ENCODE assay signal across 14 cellular contexts in genomic region chr12:57620245-57620935, GRCh38. TPM values are rescaled to one million over a fixed set of nuclear protein-coding genes. Genes with fewer than 3 reads are reported as not detected.
DNase-seq lines count a peak whose midpoint lies in the region; ATAC-seq and TF ChIP-seq lines count a peak whose summit lies in the region.
"Had no signal": no experiment of that assay in that cellular context is flagged by ENCODE, and none has a peak within 500 bp of the region (broad histone marks: within the 10 kb centered on the region; RNA-seq: fewer than 3 reads in every experiment).

No MANE protein-coding gene starts in this region.

- H3K9me3 ChIP-seq in CD4-positive, CD25-positive, alpha-beta regulatory T cell (ENCODE audit: control insufficient read depth in 2 of 2, low read length in 2 of 2): no peaks in the 10 kb centered on the region
- H3K9me3 ChIP-seq: esophagus muscularis mucosa, transverse colon had no signal

- H3K27me3 Mint-ChIP-seq in CD4-positive, CD25-positive, alpha-beta regulatory T cell: peaks cover 99% of the 10 kb centered on the region
- H3K27me3 Mint-ChIP-seq in activated naive CD8-positive, alpha-beta T cell: peaks cover 62% of the 10 kb centered on the region
- H3K27me3 Mint-ChIP-seq in mesothelial cell of epicardium (ENCODE audit: low read depth): peaks cover 99% of the 10 kb centered on the region

- H3K27ac ChIP-seq in CD4-positive, CD25-positive, alpha-beta regulatory T cell (ENCODE audit: insufficient read depth, low read length, poor library complexity, severe bottlenecking): no peak overlapping the region
- H3K27ac ChIP-seq: esophagus muscularis mucosa, skin epidermis, transverse colon had no signal

- in situ Hi-C loops in GM13976 (cut with MboI; ENCODE audit: low sequenced_read_pairs, unreplicated experiment): no loop called here

- H3K36me3 Mint-ChIP-seq in CD4-positive, CD25-positive, alpha-beta regulatory T cell: no peaks in the 10 kb centered on the region
- H3K36me3 Mint-ChIP-seq in activated naive CD8-positive, alpha-beta T cell: peaks cover 3% of the 10 kb centered on the region
- H3K36me3 Mint-ChIP-seq in mesothelial cell of epicardium: peaks cover 38% of the 10 kb centered on the region

- ATAC-seq in CD4-positive, CD25-positive, alpha-beta regulatory T cell (ENCODE audit: low read depth in 2 of 2): no peak
- no peak for ATAC-seq in HG03108 (IDR thresholded peaks at IDR 0.05; ENCODE audit: unreplicated experiment)
- no peak for ATAC-seq in HG02623 (IDR thresholded peaks at IDR 0.05; ENCODE audit: unreplicated experiment)

- no peak for DNase-seq in CD4-positive, CD25-positive, alpha-beta regulatory T cell
- DNase-seq in D341Med (ENCODE audit: low spot score) (peak; percentile 43), mesothelial cell of epicardium (ENCODE audit: low spot score in 2 of 2, unreplicated experiment in 2 of 2) (no peak), cerebellar cortex (ENCODE audit: low spot score) (no peak), GM13976 (ENCODE audit: low spot score) (no peak)
- DNase-seq: caudate nucleus, NCI-H1436, NCI-H524 treated with DMSO at 0.1 percent for 48 hours, transverse colon had no signal

- no peak overlapping the region for H3K27ac Mint-ChIP-seq in CD4-positive, CD25-positive, alpha-beta regulatory T cell
- H3K27ac Mint-ChIP-seq in activated naive CD8-positive, alpha-beta T cell: no peak overlapping the region
- no peak overlapping the region for H3K27ac Mint-ChIP-seq in mesothelial cell of epicardium

- peaks cover 0 to 34% (median 22%) of the 10 kb centered on the region in 4 donors for H3K4me1 Mint-ChIP-seq in CD4-positive, CD25-positive, alpha-beta regulatory T cell
- peaks cover 23% of the 10 kb centered on the region for H3K4me1 Mint-ChIP-seq in activated naive CD8-positive, alpha-beta T cell (ENCODE audit: low read depth)
- peaks cover 14% of the 10 kb centered on the region for H3K4me1 Mint-ChIP-seq in mesothelial cell of epicardium

- no peak for TF ChIP-seq CTCF in mesothelial cell of epicardium (IDR thresholded peaks at IDR 0.05; ENCODE audit: unreplicated experiment)
- no peak for TF ChIP-seq CTCF in GM13976 (IDR thresholded peaks at IDR 0.05; ENCODE audit: borderline replicate concordance, control extremely low read depth, extremely low read depth, insufficient read depth, missing control alignments)

- H3K27me3 ChIP-seq in CD4-positive, CD25-positive, alpha-beta regulatory T cell (ENCODE audit: control insufficient read depth, insufficient read depth, low read length): peaks cover 49% of the 10 kb centered on the region

- H3K4me1 ChIP-seq in CD4-positive, CD25-positive, alpha-beta regulatory T cell (ENCODE audit: control insufficient read depth, insufficient read depth, low read length, poor library complexity, severe bottlenecking): peaks cover 26% of the 10 kb centered on the region

- no peaks in the 10 kb centered on the region for H3K36me3 ChIP-seq in CD4-positive, CD25-positive, alpha-beta regulatory T cell (ENCODE audit: control insufficient read depth, insufficient read depth, low read length)
- H3K36me3 ChIP-seq: transverse colon had no signal

- peaks cover 0 to 6% (median 0%) of the 10 kb centered on the region in 7 donors for H3K9me3 Mint-ChIP-seq in CD4-positive, CD25-positive, alpha-beta regulatory T cell
- no peaks in the 10 kb centered on the region for H3K9me3 Mint-ChIP-seq in activated naive CD8-positive, alpha-beta T cell (ENCODE audit: low read depth)
- no peaks in the 10 kb centered on the region for H3K9me3 Mint-ChIP-seq in mesothelial cell of epicardium

- no peak overlapping the region for H3K4me3 ChIP-seq in CD4-positive, CD25-positive, alpha-beta regulatory T cell (ENCODE audit: low read depth, low read length)

- H3K4me3 Mint-ChIP-seq in CD4-positive, CD25-positive, alpha-beta regulatory T cell: peak overlapping the region; percentile 14 to 86 (median 70)
- peak overlapping the region; percentile 86 for H3K4me3 Mint-ChIP-seq in activated naive CD8-positive, alpha-beta T cell
- peak overlapping the region; percentile 65 for H3K4me3 Mint-ChIP-seq in mesothelial cell of epicardium

RNA-seq across cellular contexts. Expression of gene ARHGEF25, which starts 9.2 kb away (rescaled TPM):
- total RNA-seq in CD4-positive, CD25-positive, alpha-beta regulatory T cell: 0.64 TPM
- not detected for polyA plus RNA-seq in CD4-positive, CD25-positive, alpha-beta regulatory T cell
- 60.4 to 65.0 TPM (median 62.4 TPM) in 3 replicates for total RNA-seq in mesothelial cell of epicardium

RNA-seq across cellular contexts. Expression of gene B4GALNT1, which starts 12.6 kb away (rescaled TPM):
- total RNA-seq in CD4-positive, CD25-positive, alpha-beta regulatory T cell: not detected
- not detected for polyA plus RNA-seq in CD4-positive, CD25-positive, alpha-beta regulatory T cell
- total RNA-seq in mesothelial cell of epicardium: 0.34 to 0.78 TPM (median 0.35 TPM) in 3 replicates

RNA-seq across cellular contexts. Expression of gene DTX3, which starts 15.8 kb away (rescaled TPM):
- 31.2 TPM for total RNA-seq in CD4-positive, CD25-positive, alpha-beta regulatory T cell
- polyA plus RNA-seq in CD4-positive, CD25-positive, alpha-beta regulatory T cell: 1 to 10 TPM; 3.4 to 7.4 (median 5.1) TPM
- 88.3 to 93.6 TPM (median 90.0 TPM) in 3 replicates for total RNA-seq in mesothelial cell of epicardium

RNA-seq across cellular contexts. Expression of gene PIP4K2C, which starts 29.4 kb away (rescaled TPM):
- 35.8 TPM for total RNA-seq in CD4-positive, CD25-positive, alpha-beta regulatory T cell
- polyA plus RNA-seq in CD4-positive, CD25-positive, alpha-beta regulatory T cell: 10 to 100 TPM; 24.6 to 38.6 (median 30.2) TPM
- 23.4 to 24.2 TPM (median 23.7 TPM) in 3 replicates for total RNA-seq in mesothelial cell of epicardium

Comparison
In these comparisons a context has a peak if more than half of its experiments do, and no peak if none do; other contexts are left out.
1. RNA of gene ARHGEF25, which starts 9.2 kb away (total RNA-seq): 60.4 to 65.0 TPM in mesothelial cell of epicardium; 0.64 TPM in CD4-positive, CD25-positive, alpha-beta regulatory T cell (single experiment); every median in the first group is over 10 times any median in the second.
2. Peak in every context shown above with its lines, with median percentiles within 50 percentile points of each other: H3K4me3 Mint-ChIP-seq.